In genomic region chr5:89255845-89256463, GRCh38 we compare ENCODE assay signal across 10 cellular contexts.
DNase-seq lines count a peak whose midpoint lies in the region; ATAC-seq and TF ChIP-seq lines count a peak whose summit lies in the region.
"Had no signal": no experiment of that assay in that cellular context is flagged by ENCODE, and none has a peak within 500 bp of the region (broad histone marks: within the 10 kb centered on the region; RNA-seq: fewer than 3 reads in every experiment).

No MANE protein-coding gene starts in this region.

- H3K27ac ChIP-seq in foreskin keratinocyte (no peak overlapping the region), dorsolateral prefrontal cortex (peak overlapping the region in 25 of 59 donors; percentile 4 to 80 (median 58))
- H3K27ac ChIP-seq: Peyer's patch had no signal

- TF ChIP-seq CTCF in AG09309 (IDR thresholded peaks at IDR 0.05; ENCODE audit: control insufficient read depth, insufficient read depth, low read depth, low read length, missing control alignments) (no peak), HFF-Myc (IDR thresholded peaks at IDR 0.05; ENCODE audit: low read depth, low read length, missing control alignments) (no peak), foreskin keratinocyte (conservative IDR thresholded peaks at IDR 0.05) (no peak), dorsolateral prefrontal cortex (IDR thresholded peaks at IDR 0.05 in 54 of 56, conservative IDR thresholded peaks at IDR 0.05 in 2 of 56; ENCODE audit: low read depth in 1 of 56, partially characterized antibody in 56 of 56) (no peak)

- H3K4me3 ChIP-seq in AG09309 (ENCODE audit: control insufficient read depth, low read depth, low read length): no peak overlapping the region
- no peak overlapping the region for H3K4me3 ChIP-seq in HFF-Myc (replicated peaks; ENCODE audit: low read depth, low read length)
- H3K4me3 ChIP-seq in dorsolateral prefrontal cortex: no peak overlapping the region
- H3K4me3 ChIP-seq: Peyer's patch had no signal

- intact Hi-C loops in dorsolateral prefrontal cortex (cut with DNase I): no loop called here

- ATAC-seq in SK-N-SH treated with all-trans-retinoic acid at 6 μM for 48 hours: peak; percentile 57
- peak; percentile 91 for ATAC-seq in foreskin keratinocyte
- no peak for ATAC-seq in HG03354 (IDR thresholded peaks at IDR 0.05; ENCODE audit: poor library complexity, severe bottlenecking, unreplicated experiment)

- no peaks in the 10 kb centered on the region for H3K4me1 ChIP-seq in foreskin keratinocyte
- H3K4me1 ChIP-seq: Peyer's patch had no signal

- H3K27me3 ChIP-seq in foreskin keratinocyte (no peaks in the 10 kb centered on the region), dorsolateral prefrontal cortex (no peaks in the 10 kb centered on the region)
- H3K27me3 ChIP-seq: Peyer's patch had no signal

- DNase-seq in AG09309 (ENCODE audit: low read depth) (peak; percentile 35), HFF-Myc (ENCODE audit: extremely low read depth, low read depth) (peak; percentile 56), foreskin keratinocyte (peak; percentile 42 to 67), dedifferentiated amniotic fluid mesenchymal stem cell (ENCODE audit: extremely low spot score) (no peak), dorsolateral prefrontal cortex (no peak), DMS114 treated with DMSO at 0.1 percent for 48 hours (lab: John Stamatoyannopoulos, UW; ENCODE audit: unreplicated experiment) (no peak)
- DNase-seq: DMS79, Peyer's patch had no signal

TF ChIP-seq in SK-N-SH treated with all-trans-retinoic acid at 6 μM for 48 hours, 23 proteins besides CTCF, POLR2A, EP300 and RAD21:
- no peak for TF ChIP-seq PPARA (CRISPR knock-in tag; IDR thresholded peaks at IDR 0.05; ENCODE audit: borderline replicate concordance)
- no peak for TF ChIP-seq SNAI2 (CRISPR knock-in tag; IDR thresholded peaks at IDR 0.05)
- TF ChIP-seq ZNF565 (CRISPR knock-in tag; conservative IDR thresholded peaks at IDR 0.05; ENCODE audit: low read depth): no peak
- TF ChIP-seq OSR1 (CRISPR knock-in tag; IDR thresholded peaks at IDR 0.05): no peak

Comparison
In these comparisons a context has a peak if more than half of its experiments do, and no peak if none do; other contexts are left out.
1. DNase-seq: peak in AG09309 (single experiment), HFF-Myc (single experiment) and foreskin keratinocyte (2 of 2); none in dedifferentiated amniotic fluid mesenchymal stem cell (single experiment), dorsolateral prefrontal cortex (0 of 10) and DMS114 treated with DMSO at 0.1 percent for 48 hours (single experiment).